8 cellular contexts compared by ENCODE assay signal in genomic region chr16:70737377-70738082, GRCh38. TPM values are rescaled to one million over a fixed set of nuclear protein-coding genes. Genes with fewer than 3 reads are reported as not detected.
DNase-seq lines count a peak whose midpoint lies in the region; ATAC-seq and TF ChIP-seq lines count a peak whose summit lies in the region.

No MANE protein-coding gene starts in this region.

- POLR2A ChIA-PET in CD4-positive, alpha-beta T cell (lab: Charles Lee), result interaction anchor here (0.8 to 3.1 kb wide), 7 partner anchors 9 to 215 kb away, joined by 3 to 22 read pairs (median 6); partner anchors contain the start of gene COG4

- H3K4me3 Mint-ChIP-seq in CD4-positive, alpha-beta T cell, result peak overlapping the region; percentile 76
- H3K4me3 Mint-ChIP-seq in activated T-helper 17 cell treated with anti-CD3 and anti-CD28 coated beads, Interleukin-2, amount 50 U/mL, for 72 hours, result peak overlapping the region; percentile 85

- DNase-seq in CD4-positive, alpha-beta T cell, result peak; percentile 33 to 77 (median 46)
- DNase-seq in M059J (ENCODE audit: low read depth) (peak; percentile 87), DMS114 treated with DMSO at 0.1 percent for 48 hours (lab: John Stamatoyannopoulos, UW; ENCODE audit: unreplicated experiment) (no peak), NCI-H345 (lab: John Stamatoyannopoulos, UW) (no peak)
- DNase-seq in stimulated activated CD4-positive, alpha-beta T cell treated with anti-CD3 and anti-CD28 coated beads, Interleukin-12 subunit alpha, Interleukin-12 subunit beta, amount 100 ng/mL, for 24 hours (ENCODE audit: low read depth in 2 of 2), result peak; percentile 40 to 64

- peaks cover 75% of the 10 kb centered on the region for H3K4me1 Mint-ChIP-seq in CD4-positive, alpha-beta T cell (ENCODE audit: low read depth)
- H3K4me1 Mint-ChIP-seq in activated T-helper 17 cell treated with anti-CD3 and anti-CD28 coated beads, Interleukin-2, amount 50 U/mL, for 72 hours, result peaks cover 18% of the 10 kb centered on the region

- intact Hi-C loops in CD4-positive, alpha-beta T cell (cut with DNase I, micrococcal nuclease), result loop anchor here (2.0 to 5.0 kb wide), 3 partner anchors 33 to 40 kb away; no protein-coding TSS in a partner anchor

- H3K9me3 ChIP-seq in CD4-positive, alpha-beta T cell (ENCODE audit: control insufficient read depth, low read length), result no peaks in the 10 kb centered on the region
- H3K9me3 ChIP-seq in gastroesophageal sphincter, result no peaks in the 10 kb centered on the region

- no peaks in the 10 kb centered on the region for H3K27me3 ChIP-seq in CD4-positive, alpha-beta T cell (ENCODE audit: control insufficient read depth, insufficient read depth, low read length)
- no peaks in the 10 kb centered on the region for H3K27me3 ChIP-seq in gastroesophageal sphincter

- H3K9me3 Mint-ChIP-seq in CD4-positive, alpha-beta T cell, result no peaks in the 10 kb centered on the region
- no peaks in the 10 kb centered on the region for H3K9me3 Mint-ChIP-seq in activated T-helper 17 cell treated with anti-CD3 and anti-CD28 coated beads, Interleukin-2, amount 50 U/mL, for 72 hours

- peak; percentile 14 to 17 for TF ChIP-seq POLR2A in gastroesophageal sphincter (IDR thresholded peaks at IDR 0.05)

- H3K36me3 Mint-ChIP-seq in CD4-positive, alpha-beta T cell (ENCODE audit: low read depth), result peaks cover 29% of the 10 kb centered on the region
- peaks cover 33% of the 10 kb centered on the region for H3K36me3 Mint-ChIP-seq in activated T-helper 17 cell treated with anti-CD3 and anti-CD28 coated beads, Interleukin-2, amount 50 U/mL, for 72 hours (ENCODE audit: low read depth)

- WGBS in gastroesophageal sphincter (ENCODE audit: low coverage in 1 of 2), 2 donors, result 18 to 27% methylated on average over 6 to 18 of the region's 21 CpGs

- H3K4me3 ChIP-seq in gastroesophageal sphincter, result peak overlapping the region in 1 of 2 donors; percentile 6

- peaks cover 0 to 18% of the 10 kb centered on the region in 2 donors for H3K36me3 ChIP-seq in gastroesophageal sphincter

- TF ChIP-seq EP300 in gastroesophageal sphincter (IDR thresholded peaks at IDR 0.05), result peak; percentile 41

- CTCF ChIA-PET in CD4-positive, alpha-beta T cell (lab: Charles Lee), result interaction anchor here (0.6 to 1.4 kb wide), 4 partner anchors 33 to 214 kb away, joined by 3 to 5 read pairs (median 4); partner anchors contain the start of genes COG4 and VAC14

- H3K27ac ChIP-seq in CD4-positive, alpha-beta T cell (ENCODE audit: low read depth, low read length), result peak overlapping the region; percentile 81
- peak overlapping the region; percentile 79 to 92 (median 90) for H3K27ac ChIP-seq in gastroesophageal sphincter

- peak; percentile 85 for ATAC-seq in CD4-positive, alpha-beta T cell (ENCODE audit: poor library complexity)
- ATAC-seq in GM21528 (IDR thresholded peaks at IDR 0.05; ENCODE audit: low FRiP score, unreplicated experiment) (peak; percentile 78), gastroesophageal sphincter (peak; percentile 65)
- peak; percentile 96 for ATAC-seq in activated T-helper 17 cell treated with anti-CD3 and anti-CD28 coated beads, Interleukin-2, amount 50 U/mL, for 72 hours (replicated peaks)

- no peaks in the 10 kb centered on the region for H3K27me3 Mint-ChIP-seq in CD4-positive, alpha-beta T cell
- H3K27me3 Mint-ChIP-seq in activated T-helper 17 cell treated with anti-CD3 and anti-CD28 coated beads, Interleukin-2, amount 50 U/mL, for 72 hours, result no peaks in the 10 kb centered on the region

- H3K4me1 ChIP-seq in gastroesophageal sphincter, result peaks cover 7 to 74% (median 30%) of the 10 kb centered on the region in 3 donors

- TF ChIP-seq CTCF in CD4-positive, alpha-beta T cell (IDR thresholded peaks at IDR 0.05), result no peak
- TF ChIP-seq CTCF in gastroesophageal sphincter (IDR thresholded peaks at IDR 0.05), result no peak

- H3K27ac Mint-ChIP-seq in CD4-positive, alpha-beta T cell, result peak overlapping the region; percentile 98
- peak overlapping the region; percentile 98 for H3K27ac Mint-ChIP-seq in activated T-helper 17 cell treated with anti-CD3 and anti-CD28 coated beads, Interleukin-2, amount 50 U/mL, for 72 hours

RNA-seq across cellular contexts. Expression of gene MTSS2, which starts 51.7 kb away (rescaled TPM):
- 10 to 100 TPM; 15.4 to 16.4 TPM for total RNA-seq in CD4-positive, alpha-beta T cell
- total RNA-seq in M059J (2014; rRNA removed; shearing (Covaris generic)), result 39.3 and 69.0 TPM in 2 replicates
- under 1 TPM; 0.11 to 0.67 TPM for total RNA-seq in activated T-helper 17 cell treated with anti-CD3 and anti-CD28 coated beads, Interleukin-2, amount 50 U/mL, for 72 hours
- 100 to 1,000 TPM in 1 of 4 donors, 10 to 100 TPM in 3; 70.9 to 234 (median 85.9) TPM for total RNA-seq in gastroesophageal sphincter

Comparison
In these comparisons a context has a peak if more than half of its experiments do, and no peak if none do; other contexts are left out.
1. DNase-seq: peak in CD4-positive, alpha-beta T cell (10 of 10), M059J (single experiment) and stimulated activated CD4-positive, alpha-beta T cell treated with anti-CD3 and anti-CD28 coated beads, Interleukin-12 subunit alpha, Interleukin-12 subunit beta, amount 100 ng/mL, for 24 hours (2 of 2); none in DMS114 treated with DMSO at 0.1 percent for 48 hours (single experiment) and NCI-H345 (single experiment).
2. RNA of gene MTSS2, which starts 51.7 kb away (total RNA-seq): 70.9 to 234 TPM in gastroesophageal sphincter, 39.3 to 69.0 TPM in M059J and 15.4 to 16.4 TPM in CD4-positive, alpha-beta T cell; 0.11 to 0.67 TPM in activated T-helper 17 cell treated with anti-CD3 and anti-CD28 coated beads, Interleukin-2, amount 50 U/mL, for 72 hours; every median in the first group is over 4 times any median in the second.
3. Peak in every context shown above with its lines, with median percentiles within 50 percentile points of each other: ATAC-seq.